Comparison of ENCODE assay signal across 9 cellular contexts in the genomic region with DNA sequence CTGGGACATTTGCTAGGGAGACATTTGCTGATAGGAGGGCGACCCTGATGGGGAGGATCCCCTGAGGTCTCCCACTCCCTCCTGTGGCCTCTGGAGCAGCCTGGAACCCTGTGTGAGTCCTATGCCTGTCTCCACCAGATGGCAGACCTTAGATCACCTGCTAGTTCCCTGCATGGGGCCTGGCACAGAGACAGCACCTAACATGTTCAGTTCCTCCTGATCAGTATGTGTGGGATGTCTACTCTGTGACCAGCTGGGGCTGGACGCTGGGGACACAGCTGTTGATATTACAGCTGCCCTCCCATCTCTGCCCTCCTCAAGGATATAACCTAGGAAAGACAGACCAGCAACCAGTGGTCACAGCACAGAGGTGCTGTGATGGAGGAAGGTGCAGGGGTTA. TPM values are rescaled to one million over a fixed set of nuclear protein-coding genes. Genes with fewer than 3 reads are reported as not detected.
A peak's percentile ranks its signal among the peaks of the same experiment; 100 is the strongest.
DNase-seq lines count a peak whose midpoint lies in the region; ATAC-seq, FAIRE-seq and TF ChIP-seq lines count a peak whose summit lies in the region.
"Had no signal": no experiment of that assay in that cellular context is flagged by ENCODE, and none has a peak within 500 bp of the region (broad histone marks: within the 10 kb centered on the region; RNA-seq: fewer than 3 reads in every experiment).

No MANE protein-coding gene starts in this region.

- no peaks in the 10 kb centered on the region for H3K9me3 Mint-ChIP-seq in stimulated activated naive B cell treated with anti-CD40 and anti-IgM and Interleukin-4, amounts not matched to agents 10 μg/mL and 1 μg/mL and 100 μg/mL, for 72 hours

- H3K4me3 ChIP-seq in H1 (ENCODE audit: extremely low read depth in 1 of 4, insufficient read depth in 2 of 4, low read depth in 3 of 4, low read length in 4 of 4) (no peak overlapping the region), adrenal gland (no peak overlapping the region)

- peaks cover 0 to 6% of the 10 kb centered on the region in 2 donors for H3K36me3 Mint-ChIP-seq in stimulated activated naive B cell treated with anti-CD40 and anti-IgM and Interleukin-4, amounts not matched to agents 10 μg/mL and 1 μg/mL and 100 μg/mL, for 72 hours

- peak in 1 of 2 experiments; percentile 28; a peak in 1 of 4 replicates for TF ChIP-seq RAD21 in H1 (IDR thresholded peaks at IDR 0.05 in 1 of 2, conservative IDR thresholded peaks at IDR 0.05 in 1 of 2; ENCODE audit: low read depth in 2 of 2, low read length in 2 of 2)

- H2AFZ ChIP-seq in H1 (ENCODE audit: low read length), result no peak overlapping the region

- H3K4me2 ChIP-seq in H1 (ENCODE audit: insufficient read depth in 1 of 2, low read depth in 2 of 2, low read length in 2 of 2), result no peak overlapping the region

- H3K79me2 ChIP-seq in H1 (ENCODE audit: control insufficient read depth in 1 of 2, insufficient read depth in 2 of 2, low read length in 2 of 2), result no peaks in the 10 kb centered on the region

- no peak overlapping the region for H3K23ac ChIP-seq in H1 (ENCODE audit: insufficient read length)

- H4K91ac ChIP-seq in H1 (replicated peaks; ENCODE audit: insufficient read length, low read length), result no peak overlapping the region

- H2BK20ac ChIP-seq in H1 (ENCODE audit: low read length), result no peak overlapping the region; the same call in 1 of the 2 replicates

- H3K27me3 Mint-ChIP-seq in stimulated activated naive B cell treated with anti-CD40 and anti-IgM and Interleukin-4, amounts not matched to agents 10 μg/mL and 1 μg/mL and 100 μg/mL, for 72 hours, result peaks cover 4 to 21% of the 10 kb centered on the region in 2 donors

- H3K27me3 ChIP-seq in H1 (replicated peaks in 1 of 4; ENCODE audit: control insufficient read depth in 3 of 4, extremely low read depth in 1 of 4, insufficient read depth in 3 of 4, low read length in 3 of 4) (no peaks in the 10 kb centered on the region), adrenal gland (no peaks in the 10 kb centered on the region)
- H3K27me3 ChIP-seq: neutrophil had no signal

- intact Hi-C loops in adrenal gland (cut with DNase I), result no loop called here

- H3K4me1 ChIP-seq in H1 (replicated peaks in 1 of 4; ENCODE audit: control insufficient read depth in 3 of 4, insufficient read depth in 4 of 4, low read length in 3 of 4), result peaks cover 0 to 12% (median 8%) of the 10 kb centered on the region in 4 experiments; a peak in 6 of 7 replicates
- peaks cover 0 to 9% of the 10 kb centered on the region in 2 donors for H3K4me1 ChIP-seq in adrenal gland (replicated peaks in 1 of 2)

- no peak overlapping the region for H3K4ac ChIP-seq in H1 (replicated peaks; ENCODE audit: insufficient read length, low read depth, low read length)

- no peak overlapping the region for H2AK5ac ChIP-seq in H1 (ENCODE audit: low read depth, low read length)

- FAIRE-seq in H1 (lab: Jason Lieb, UNC), result no peak

- CTCF ChIA-PET in GM10248 (lab: Yijun Ruan, JAX), result interaction anchor here (0.8 to 2.0 kb wide), 4 partner anchors 10 to 240 kb away, joined by 3 to 9 read pairs (median 4); a partner anchor contains a TSS
- CTCF ChIA-PET in H1 (lab: Charles Lee; ENCODE audit: partially characterized antibody), result interaction anchor here (0.7 to 3.1 kb wide), 4 partner anchors 10 to 94 kb away, joined by 3 to 9 read pairs (median 4); no protein-coding TSS in a partner anchor

- H3K36me3 ChIP-seq in H1 (ENCODE audit: control insufficient read depth in 2 of 4, insufficient read depth in 4 of 4, low read length in 3 of 4), result no peaks in the 10 kb centered on the region
- no peaks in the 10 kb centered on the region for H3K36me3 ChIP-seq in adrenal gland (replicated peaks in 1 of 2)
- H3K36me3 ChIP-seq: neutrophil had no signal

- no peak for TF ChIP-seq POLR2A in H1 (IDR thresholded peaks at IDR 0.05; ENCODE audit: control extremely low read depth in 1 of 2, low read depth in 2 of 2, low read length in 2 of 2)
- no peak for TF ChIP-seq POLR2A in adrenal gland (IDR thresholded peaks at IDR 0.05)

- H3K4me3 Mint-ChIP-seq in stimulated activated naive B cell treated with anti-CD40 and anti-IgM and Interleukin-4, amounts not matched to agents 10 μg/mL and 1 μg/mL and 100 μg/mL, for 72 hours, result peak overlapping the region; percentile 57 to 63

- POLR2A ChIA-PET in GM10248 (lab: Yijun Ruan, JAX) (no interaction called here), H1 (lab: Charles Lee; ENCODE audit: partially characterized antibody) (interaction anchor here (0.6 kb wide), 1 partner anchor 110 kb away, joined by 4 read pairs; no protein-coding TSS in a partner anchor)

- H2BK15ac ChIP-seq in H1 (ENCODE audit: low read length), result no peak overlapping the region

- H3K9ac ChIP-seq in H1 (replicated peaks in 1 of 4; ENCODE audit: extremely low read depth in 1 of 4, low read depth in 3 of 4, low read length in 3 of 4), result no peak overlapping the region

- H3K9me3 ChIP-seq in H1 (ENCODE audit: insufficient read depth in 2 of 2, low read depth in 1 of 2, low read length in 1 of 2) (no peaks in the 10 kb centered on the region), adrenal gland (replicated peaks in 1 of 3) (no peaks in the 10 kb centered on the region)
- H3K9me3 ChIP-seq: neutrophil had no signal

- peak; percentile 30 for ATAC-seq in HG03095 (IDR thresholded peaks at IDR 0.05; ENCODE audit: unreplicated experiment)
- ATAC-seq in SK-N-SH treated with all-trans-retinoic acid at 6 μM for 48 hours, result peak; percentile 56
- peak; percentile 23 to 41 for ATAC-seq in stimulated activated naive B cell treated with anti-CD40 and anti-IgM and Interleukin-4, amounts not matched to agents 10 μg/mL and 1 μg/mL and 100 μg/mL, for 72 hours (replicated peaks)
- no peak for ATAC-seq in GM18519 (IDR thresholded peaks at IDR 0.05; ENCODE audit: low FRiP score, unreplicated experiment)
- no peak for ATAC-seq in GM19452 (IDR thresholded peaks at IDR 0.05; ENCODE audit: unreplicated experiment)

- H3K4me1 Mint-ChIP-seq in stimulated activated naive B cell treated with anti-CD40 and anti-IgM and Interleukin-4, amounts not matched to agents 10 μg/mL and 1 μg/mL and 100 μg/mL, for 72 hours, result peaks cover 44 to 77% of the 10 kb centered on the region in 2 donors

- no peaks in the 10 kb centered on the region for H4K20me1 ChIP-seq in H1 (replicated peaks in 1 of 2; ENCODE audit: control insufficient read depth in 1 of 2, insufficient read depth in 2 of 2, low read length in 2 of 2)

- H3K23me2 ChIP-seq in H1 (ENCODE audit: low read depth, low read length), result no peaks in the 10 kb centered on the region

- H2BK120ac ChIP-seq in H1 (replicated peaks; ENCODE audit: low read depth, low read length), result no peak overlapping the region

- no peak overlapping the region for H2BK5ac ChIP-seq in H1 (ENCODE audit: low read depth, low read length)

- peak; percentile 49 for TF ChIP-seq CTCF in GM10248 (IDR thresholded peaks at IDR 0.05; ENCODE audit: control extremely low read depth, extremely low read depth, low read depth, missing control alignments)
- peak; percentile 36 to 48 (median 41) for TF ChIP-seq CTCF in H1 (IDR thresholded peaks at IDR 0.05; ENCODE audit: control extremely low read depth in 1 of 3, insufficient read depth in 1 of 3, low read depth in 1 of 3, low read length in 3 of 3)
- peak in 3 of 6 experiments; percentile 14 to 16 (median 15) for TF ChIP-seq CTCF in adrenal gland (IDR thresholded peaks at IDR 0.05)

- DNase-seq in GM10248 (ENCODE audit: extremely low spot score) (no peak), H1 (ENCODE audit: low read depth in 1 of 2, low spot score in 2 of 2) (no peak), adrenal gland (no peak)
- DNase-seq in stimulated activated naive B cell treated with anti-CD40 and anti-IgM and Interleukin-4, amounts not matched to agents 10 μg/mL and 1 μg/mL and 100 μg/mL, for 72 hours, result no peak

- H3K18ac ChIP-seq in H1 (ENCODE audit: extremely low read depth, low read length), result no peak overlapping the region

- H3K27ac Mint-ChIP-seq in stimulated activated naive B cell treated with anti-CD40 and anti-IgM and Interleukin-4, amounts not matched to agents 10 μg/mL and 1 μg/mL and 100 μg/mL, for 72 hours, result peak overlapping the region; percentile 83

- H3K56ac ChIP-seq in H1 (replicated peaks; ENCODE audit: insufficient read length, low read depth, low read length), result no peak overlapping the region

- H3K79me1 ChIP-seq in H1 (ENCODE audit: low read depth, low read length), result no peaks in the 10 kb centered on the region

- 88% methylated on average over 1 of the region's 2 CpGs; no CpG with 5 or more reads in 1 of the 2 experiments for WGBS in H1 (ENCODE audit: extremely low coverage in 1 of 2, insufficient coverage in 1 of 2, insufficient read length in 1 of 2, insufficient replicate concordance in 2 of 2, low coverage in 1 of 2, low lambda C conversion rate in 2 of 2, missing lambda C conversion rate in 1 of 2), 2 experiments
- 50 to 75% (median 66%) methylated on average over 1 to 2 of the region's 2 CpGs for WGBS in adrenal gland, 4 donors

- H3K27ac ChIP-seq in H1 (ENCODE audit: low read depth, low read length) (no peak overlapping the region), adrenal gland (no peak overlapping the region)
- H3K27ac ChIP-seq: neutrophil had no signal

- peak overlapping the region; percentile 6; the same call in 1 of the 2 replicates for H2BK12ac ChIP-seq in H1 (ENCODE audit: low read depth, low read length)

- no peak overlapping the region for H4K8ac ChIP-seq in H1 (ENCODE audit: extremely low read depth, insufficient read depth, low read length)

- H3K14ac ChIP-seq in H1 (ENCODE audit: insufficient read length), result no peak overlapping the region

- H4K5ac ChIP-seq in H1 (ENCODE audit: insufficient read length, low read depth, low read length), result no peak overlapping the region

- TF ChIP-seq EP300 in H1 (IDR thresholded peaks at IDR 0.05; ENCODE audit: borderline replicate concordance in 1 of 2, low read depth in 2 of 2, low read length in 2 of 2), result no peak

TF ChIP-seq in H1, 55 proteins besides CTCF, POLR2A, EP300 and RAD21 (continues in another document):
- no peak for TF ChIP-seq MAFK (IDR thresholded peaks at IDR 0.05; ENCODE audit: low read depth, low read length)
- no peak for TF ChIP-seq PHF8 (conservative IDR thresholded peaks at IDR 0.05; ENCODE audit: low read depth, low read length)
- TF ChIP-seq TAF1 (IDR thresholded peaks at IDR 0.05; ENCODE audit: low read depth, low read length), result no peak
- no peak for TF ChIP-seq CBX8 (IDR thresholded peaks at IDR 0.05; ENCODE audit: borderline replicate concordance, low read depth, low read length)
- TF ChIP-seq NRF1 (IDR thresholded peaks at IDR 0.05; ENCODE audit: low read depth, low read length), result no peak

RNA-seq across cellular contexts. Expression of a gene that starts 1.1 kb away (rescaled TPM):
- 4.7 and 5.1 TPM in 2 replicates for total RNA-seq in H1 (2021; fragmentation: NEBNext Ultra II Directional; extraction: Animal tissue kit (Norgen Biotek cat#: 25700))
- 2.4 and 5.5 TPM in 2 replicates for polyA plus RNA-seq in H1 (2011; rRNA removed)
- 4.9 TPM for polyA plus RNA-seq in H1 (2011; cell fraction: cytosol; rRNA removed)
- 13.5 TPM for polyA plus RNA-seq in H1 (2011; cell fraction: nucleus; rRNA removed)
- polyA plus RNA-seq in H1 (2012, experiment 1 of 2), result 2.0 to 4.3 TPM (median 2.9 TPM) in 4 replicates
- polyA plus RNA-seq in H1 (2012, experiment 2 of 2), result 0.45 TPM
- 1.8 TPM for polyA plus RNA-seq in H1 (2013, experiment 1 of 2)
- 1.7 TPM for polyA plus RNA-seq in H1 (2013, experiment 2 of 2)
- polyA minus RNA-seq in H1 (2011; rRNA and poly(A)+ RNA removed), result 6.9 and 7.2 TPM in 2 replicates
- 7.3 TPM for polyA minus RNA-seq in H1 (2011; cell fraction: cytosol; rRNA and poly(A)+ RNA removed)
- polyA minus RNA-seq in H1 (2011; cell fraction: nucleus; rRNA and poly(A)+ RNA removed), result 6.4 TPM
- 10 to 100 TPM in 7 of 8 donors, 1 to 10 TPM in 1; 9.8 to 44.4 (median 24.1) TPM for total RNA-seq in adrenal gland
- polyA plus RNA-seq in adrenal gland, result 10 to 100 TPM in 1 of 3 donors, 1 to 10 TPM in 2; 2.8 to 14.6 (median 3.0) TPM

Comparison
In these comparisons a context has a peak if more than half of its experiments do, and no peak if none do; other contexts are left out.
1. ATAC-seq: peak in HG03095 (single experiment), SK-N-SH treated with all-trans-retinoic acid at 6 μM for 48 hours (single experiment) and stimulated activated naive B cell treated with anti-CD40 and anti-IgM and Interleukin-4, amounts not matched to agents 10 μg/mL and 1 μg/mL and 100 μg/mL, for 72 hours (2 of 2); none in GM18519 (single experiment) and GM19452 (single experiment).